Comparison of ENCODE assay signal across 8 cellular contexts in genomic region chr1:61050541-61051454, GRCh38. TPM values are rescaled to one million over a fixed set of nuclear protein-coding genes. Genes with fewer than 3 reads are reported as not detected.
DNase-seq lines count a peak whose midpoint lies in the region; ATAC-seq, FAIRE-seq and TF ChIP-seq lines count a peak whose summit lies in the region.

No MANE protein-coding gene starts in this region.

- intact Hi-C loops in K562 (cut with micrococcal nuclease) = loop anchor here (1.0 to 5.0 kb wide), 10 partner anchors 30 to 1387 kb away; partner anchors contain the start of gene USP1
- intact Hi-C loops in sciatic nerve (cut with DNase I) = loop anchor here (10.0 kb wide), 2 partner anchors 294 to 404 kb away; no protein-coding TSS in a partner anchor

- TF ChIP-seq RAD21 in Ishikawa (IDR thresholded peaks at IDR 0.05; ENCODE audit: low read depth) (no peak), K562 (CRISPR knock-in tag; conservative IDR thresholded peaks at IDR 0.05 in 1 of 2, IDR thresholded peaks at IDR 0.05 in 1 of 2) (no peak; a peak in 1 of 4 replicates)

- POLR2A ChIA-PET in K562 (lab: Yijun Ruan, JAX) = interaction anchor here (0.5 to 4.3 kb wide), 24 partner anchors 8 to 347 kb away, joined by 3 to 18 read pairs (median 3); partner anchors contain the start of gene NFIA

- H3K27ac ChIP-seq in K562 (ENCODE audit: extremely low read depth, low read depth, low read length) = peak overlapping the region; percentile 82
- H3K27ac ChIP-seq in iPS-18a (ENCODE audit: low read length) = no peak overlapping the region

- H3K4me3 ChIP-seq in K562 = peak overlapping the region; percentile 65
- peak overlapping the region; percentile 69 for H3K4me3 ChIP-seq in iPS-18a (ENCODE audit: low read length)

- FAIRE-seq in K562 (lab: Jason Lieb, UNC) = no peak

- no peaks in the 10 kb centered on the region for H3K9me1 ChIP-seq in K562 (ENCODE audit: control insufficient read depth, insufficient read depth, low read length)

- H3K4me2 ChIP-seq in K562 (ENCODE audit: insufficient read depth, low read length) = peak overlapping the region; percentile 81

- peak overlapping the region; percentile 88 for H2AFZ ChIP-seq in K562 (ENCODE audit: low read depth, low read length)

- TF ChIP-seq EP300 in Ishikawa (IDR thresholded peaks at IDR 0.05; ENCODE audit: borderline replicate concordance) = 0 out of 2 replicates have a peak, but pooled peaks have one; percentile 24
- TF ChIP-seq EP300 in K562 (IDR thresholded peaks at IDR 0.05; ENCODE audit: low read length) = no peak

- TF ChIP-seq CTCF in K562 (IDR thresholded peaks at IDR 0.05 in 2 of 3, conservative IDR thresholded peaks at IDR 0.05 in 1 of 3; ENCODE audit: insufficient read depth in 2 of 3, low read depth in 1 of 3, low read length in 3 of 3) = no peak

- CTCF ChIA-PET in K562 (lab: Yijun Ruan, JAX; ENCODE audit: low intra/inter-chr PET ratio) = no interaction called here

- H3K36me3 ChIP-seq in K562 (ENCODE audit: control insufficient read depth, insufficient read depth, low read length) (no peaks in the 10 kb centered on the region), iPS-18a (ENCODE audit: control insufficient read depth, low read depth, low read length) (no peaks in the 10 kb centered on the region)

- TF ChIP-seq POLR2A in K562 (conservative IDR thresholded peaks at IDR 0.05) = 0 out of 2 replicates have a peak, but pooled peaks have one; percentile 9

- H3K9me3 ChIP-seq in K562 (replicated peaks; ENCODE audit: control insufficient read depth, insufficient read depth, low read depth, low read length) (no peaks in the 10 kb centered on the region; the same call in 1 of the 2 replicates), iPS-18a (ENCODE audit: control insufficient read depth, low read depth, low read length) (peaks cover 4% of the 10 kb centered on the region)

- no TSS peak for BruUV-seq in K562 (replicated peaks; lab: Mats Ljungman, UMichigan)

- ATAC-seq in K562 = peak; percentile 71
- peak; percentile 45 for ATAC-seq in sciatic nerve

- peaks cover 15% of the 10 kb centered on the region for H3K79me2 ChIP-seq in K562 (ENCODE audit: control insufficient read depth, insufficient read depth, low read length)

- H4K20me1 ChIP-seq in K562 (replicated peaks; ENCODE audit: control insufficient read depth, insufficient read depth, low read length) = no peaks in the 10 kb centered on the region

- DNase-seq in NCI-H345 (lab: John Stamatoyannopoulos, UW) = peak; percentile 52
- DNase-seq in NCI-H345 treated with DMSO at 0.1 percent for 48 hours (lab: John Stamatoyannopoulos, UW; ENCODE audit: unreplicated experiment) = no peak
- DNase-seq in K562 (ENCODE audit: extremely low read depth in 1 of 4, low spot score in 3 of 4) = peak; percentile 69 to 79 (median 75)
- peak; percentile 82 for DNase-seq in sciatic nerve (ENCODE audit: low spot score)
- DNase-seq in NCI-H2107 treated with DMSO at 0.1 percent for 48 hours (lab: John Stamatoyannopoulos, UW; ENCODE audit: unreplicated experiment) = no peak
- no peak for DNase-seq in COR-L47 (lab: John Stamatoyannopoulos, UW)

- in situ Hi-C loops in K562 (cut with MboI) = loop anchor here (5.0 kb wide), 1 partner anchor 87 kb away; no protein-coding TSS in a partner anchor

- H3K4me1 ChIP-seq in K562 (replicated peaks in 1 of 2; ENCODE audit: control insufficient read depth in 2 of 2, insufficient read depth in 2 of 2, low read length in 2 of 2) (peaks cover 44 to 56% of the 10 kb centered on the region in 2 experiments), iPS-18a (ENCODE audit: control insufficient read depth, low read depth, low read length) (peaks cover 37% of the 10 kb centered on the region)

- H3K9ac ChIP-seq in K562 (ENCODE audit: insufficient read depth in 1 of 2, low read depth in 2 of 2, low read length in 2 of 2) (peak overlapping the region; percentile 80 to 92), iPS-18a (ENCODE audit: low read length) (peak overlapping the region; percentile 28)

- WGBS in K562 (ENCODE audit: insufficient coverage, low coverage, missing lambda C conversion rate) = 2% methylated on average over 10 of the region's 86 CpGs

- H3K27me3 ChIP-seq in K562 (ENCODE audit: control insufficient read depth in 2 of 2, insufficient read depth in 2 of 2, low read length in 2 of 2) = no peaks in the 10 kb centered on the region
- H3K27me3 ChIP-seq in iPS-18a (ENCODE audit: control insufficient read depth, insufficient read depth, low read length) = peaks cover 56% of the 10 kb centered on the region

TF ChIP-seq in Ishikawa, 13 proteins besides CTCF, POLR2A, EP300 and RAD21:
- TF ChIP-seq TEAD4 (IDR thresholded peaks at IDR 0.05) (no peak), TCF12 (IDR thresholded peaks at IDR 0.05; ENCODE audit: low read depth) (peak; percentile 3; the same call in 1 of the 2 replicates), MAX (IDR thresholded peaks at IDR 0.05) (0 out of 2 replicates have a peak, but pooled peaks have one; percentile 14), TAF1 (IDR thresholded peaks at IDR 0.05; ENCODE audit: low read depth) (no peak)

TF ChIP-seq in K562, 482 proteins besides CTCF, POLR2A, EP300 and RAD21 (continues in another document):
- TF ChIP-seq ZNF24 (IDR thresholded peaks at IDR 0.05) (0 out of 2 replicates have a peak, but pooled peaks have one; percentile 12), ZNF143 (CRISPR knock-in tag; IDR thresholded peaks at IDR 0.05) (no peak), CXXC5 (CRISPR knock-in tag; IDR thresholded peaks at IDR 0.05) (peak; percentile 53; the same call in 1 of the 2 replicates), GATA2 (CRISPR knock-in tag; IDR thresholded peaks at IDR 0.05) (no peak), ILK (tag; IDR thresholded peaks at IDR 0.05; ENCODE audit: borderline replicate concordance, low read depth) (no peak), TARDBP (IDR thresholded peaks at IDR 0.05) (no peak), ARNT (IDR thresholded peaks at IDR 0.05) (no peak), MYC (IDR thresholded peaks at IDR 0.05; ENCODE audit: low read depth, low read length) (0 out of 2 replicates have a peak, but pooled peaks have one; percentile 21), MYC (CRISPR knock-in tag; IDR thresholded peaks at IDR 0.05; ENCODE audit: borderline replicate concordance, low read depth) (no peak)
- TF ChIP-seq, protein P1, sequence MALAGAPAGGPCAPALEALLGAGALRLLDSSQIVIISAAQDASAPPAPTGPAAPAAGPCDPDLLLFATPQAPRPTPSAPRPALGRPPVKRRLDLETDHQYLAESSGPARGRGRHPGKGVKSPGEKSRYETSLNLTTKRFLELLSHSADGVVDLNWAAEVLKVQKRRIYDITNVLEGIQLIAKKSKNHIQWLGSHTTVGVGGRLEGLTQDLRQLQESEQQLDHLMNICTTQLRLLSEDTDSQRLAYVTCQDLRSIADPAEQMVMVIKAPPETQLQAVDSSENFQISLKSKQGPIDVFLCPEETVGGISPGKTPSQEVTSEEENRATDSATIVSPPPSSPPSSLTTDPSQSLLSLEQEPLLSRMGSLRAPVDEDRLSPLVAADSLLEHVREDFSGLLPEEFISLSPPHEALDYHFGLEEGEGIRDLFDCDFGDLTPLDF (CRISPR knock-in tag; IDR thresholded peaks at IDR 0.05) = no peak
- TF ChIP-seq, protein P2, sequence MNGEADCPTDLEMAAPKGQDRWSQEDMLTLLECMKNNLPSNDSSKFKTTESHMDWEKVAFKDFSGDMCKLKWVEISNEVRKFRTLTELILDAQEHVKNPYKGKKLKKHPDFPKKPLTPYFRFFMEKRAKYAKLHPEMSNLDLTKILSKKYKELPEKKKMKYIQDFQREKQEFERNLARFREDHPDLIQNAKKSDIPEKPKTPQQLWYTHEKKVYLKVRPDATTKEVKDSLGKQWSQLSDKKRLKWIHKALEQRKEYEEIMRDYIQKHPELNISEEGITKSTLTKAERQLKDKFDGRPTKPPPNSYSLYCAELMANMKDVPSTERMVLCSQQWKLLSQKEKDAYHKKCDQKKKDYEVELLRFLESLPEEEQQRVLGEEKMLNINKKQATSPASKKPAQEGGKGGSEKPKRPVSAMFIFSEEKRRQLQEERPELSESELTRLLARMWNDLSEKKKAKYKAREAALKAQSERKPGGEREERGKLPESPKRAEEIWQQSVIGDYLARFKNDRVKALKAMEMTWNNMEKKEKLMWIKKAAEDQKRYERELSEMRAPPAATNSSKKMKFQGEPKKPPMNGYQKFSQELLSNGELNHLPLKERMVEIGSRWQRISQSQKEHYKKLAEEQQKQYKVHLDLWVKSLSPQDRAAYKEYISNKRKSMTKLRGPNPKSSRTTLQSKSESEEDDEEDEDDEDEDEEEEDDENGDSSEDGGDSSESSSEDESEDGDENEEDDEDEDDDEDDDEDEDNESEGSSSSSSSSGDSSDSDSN (IDR thresholded peaks at IDR 0.05; ENCODE audit: borderline replicate concordance in 1 of 2, low read depth in 2 of 2, low read length in 2 of 2) = peak in 1 of 2 experiments; percentile 46; a peak in 2 of 4 replicates

RNA-seq across cellular contexts. Expression of gene NFIA, which starts 31.6 kb away (rescaled TPM):
- total RNA-seq in K562 (2011; cell fraction: chromatin; rRNA removed; ENCODE audit: low replicate concordance) = 64.5 and 151 TPM in 2 replicates
- total RNA-seq in K562 (2011; cell fraction: nucleolus; rRNA removed) = 18.0 and 29.1 TPM in 2 replicates
- total RNA-seq in K562 (2011; cell fraction: nucleoplasm; rRNA removed) = 50.7 and 73.9 TPM in 2 replicates
- 6.5 and 9.5 TPM in 2 replicates for total RNA-seq in K562 (2014; rRNA removed)
- 20.3 and 22.6 TPM in 2 replicates for total RNA-seq in K562 (2014; rRNA removed; fragmentation: Illumina TruSeq; extraction: Trizol)
- 16.1 and 16.2 TPM in 2 replicates for total RNA-seq in K562 (2015; rRNA removed; fragmentation: Illumina TruSeq; extraction: Trizol)
- total RNA-seq in K562 (2021) = 24.2 and 24.9 TPM in 2 replicates
- 9.8 and 11.5 TPM in 2 replicates for polyA plus RNA-seq in K562 (2011; rRNA removed)
- 12.0 and 15.8 TPM in 2 replicates for polyA plus RNA-seq in K562 (2011; cell fraction: cytosol; rRNA removed)
- 17.4 and 18.8 TPM in 2 replicates for polyA plus RNA-seq in K562 (2011; cell fraction: nucleus; rRNA removed)
- 3.9 and 4.2 TPM in 2 replicates for polyA plus RNA-seq in K562 (2012)
- 8.5 and 9.1 TPM in 2 replicates for polyA plus RNA-seq in K562 (2014; fragmentation: Illumina TruSeq; extraction: Trizol)
- polyA plus RNA-seq in K562 (2014; fragmentation: Nextera tagmentation; extraction: Ambion mirVana) = 10 to 100 TPM in 1 of 2 experiments, 1 to 10 TPM in 1; 5.3 to 10.1 TPM
- polyA plus RNA-seq in K562 (2014; rRNA removed) = 7.0 and 8.6 TPM in 2 replicates
- polyA minus RNA-seq in K562 (2011; rRNA and poly(A)+ RNA removed) = 37.6 and 46.6 TPM in 2 replicates
- 14.5 and 18.2 TPM in 2 replicates for polyA minus RNA-seq in K562 (2011; cell fraction: cytosol; rRNA and poly(A)+ RNA removed)
- 45.4 and 75.9 TPM in 2 replicates for polyA minus RNA-seq in K562 (2011; cell fraction: nucleus; rRNA and poly(A)+ RNA removed)
- total RNA-seq in sciatic nerve = 143 TPM

Comparison
In these comparisons a context has a peak if more than half of its experiments do, and no peak if none do; other contexts are left out.
1. DNase-seq: peak in NCI-H345 (single experiment), K562 (4 of 4) and sciatic nerve (single experiment); none in NCI-H345 treated with DMSO at 0.1 percent for 48 hours (single experiment), NCI-H2107 treated with DMSO at 0.1 percent for 48 hours (single experiment) and COR-L47 (single experiment).